17 cellular contexts compared by ENCODE assay signal in the genomic region with DNA sequence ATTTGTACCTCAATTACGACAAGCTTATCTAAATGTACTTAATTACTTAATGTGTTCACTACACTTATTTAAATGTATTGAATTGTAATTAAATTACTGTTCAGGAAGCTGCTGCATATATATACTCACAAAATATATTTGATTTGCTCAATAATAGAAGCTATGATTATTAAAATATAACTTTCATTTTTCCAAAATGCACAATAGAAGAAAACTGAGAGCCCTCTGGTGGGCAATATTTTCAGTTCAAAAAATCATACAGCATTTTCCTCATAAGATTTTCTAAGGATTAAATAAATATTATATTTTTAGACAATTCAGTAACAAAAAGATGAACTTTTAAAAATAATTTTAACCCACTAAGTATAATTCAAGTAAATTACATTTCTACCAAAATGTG.
DNase-seq lines count a peak whose midpoint lies in the region; ATAC-seq and TF ChIP-seq lines count a peak whose summit lies in the region.
"Had no signal": no experiment of that assay in that cellular context is flagged by ENCODE, and none has a peak within 500 bp of the region (broad histone marks: within the 10 kb centered on the region; RNA-seq: fewer than 3 reads in every experiment).

No MANE protein-coding gene starts in this region.

- no peak for TF ChIP-seq POLR2A in breast epithelium (IDR thresholded peaks at IDR 0.05)

- TF ChIP-seq CTCF in MCF 10A (IDR thresholded peaks at IDR 0.05; ENCODE audit: unreplicated experiment) (peak; percentile 24), breast epithelium (IDR thresholded peaks at IDR 0.05) (no peak), VCaP (conservative IDR thresholded peaks at IDR 0.05) (peak; percentile 48), fibroblast of the aortic adventitia (IDR thresholded peaks at IDR 0.05; ENCODE audit: insufficient read depth, low read length) (peak; percentile 38)

- intact Hi-C loops in MCF 10A (cut with micrococcal nuclease) (loop anchor here (5.0 to 10.0 kb wide), 2 partner anchors 366 to 699 kb away; no protein-coding TSS in a partner anchor), breast epithelium (cut with DNase I; ENCODE audit: low total_unique reads) (no loop called here), Right ventricle myocardium inferior (cut with DNase I) (no loop called here)

- H3K27me3 Mint-ChIP-seq in MCF 10A (ENCODE audit: insufficient read depth, unreplicated experiment) = no peaks in the 10 kb centered on the region
- H3K27me3 Mint-ChIP-seq: activated naive CD4-positive, alpha-beta T cell treated with anti-CD3 and anti-CD28 coated beads, Interleukin-2, amount 10 ng/mL, durations not matched to agents 7 days and 5 days had no signal

- no TSS peak for BruUV-seq in MCF 10A (replicated peaks; lab: Mats Ljungman, UMichigan)

- no peaks in the 10 kb centered on the region for H3K4me1 Mint-ChIP-seq in MCF 10A (ENCODE audit: insufficient read depth, unreplicated experiment)
- H3K4me1 Mint-ChIP-seq: activated naive CD4-positive, alpha-beta T cell treated with anti-CD3 and anti-CD28 coated beads, Interleukin-2, amount 10 ng/mL, durations not matched to agents 7 days and 5 days; GM23338 had no signal

- peaks cover 0 to 3% of the 10 kb centered on the region in 2 donors for H3K9me3 ChIP-seq in breast epithelium

- H3K27me3 ChIP-seq in breast epithelium = no peaks in the 10 kb centered on the region

- CTCF ChIA-PET in MCF 10A (lab: Yijun Ruan, JAX) = interaction anchor here (1.5 to 5.0 kb wide), 3 partner anchors 50 to 580 kb away, joined by 3 to 27 read pairs (median 5); partner anchors contain the start of gene GIMD1

- H3K4me3 Mint-ChIP-seq in MCF 10A (ENCODE audit: unreplicated experiment) = no peak overlapping the region
- H3K4me3 Mint-ChIP-seq: activated naive CD4-positive, alpha-beta T cell treated with anti-CD3 and anti-CD28 coated beads, Interleukin-2, amount 10 ng/mL, durations not matched to agents 7 days and 5 days; GM23338 had no signal

- POLR2A ChIA-PET in MCF 10A (lab: Yijun Ruan, JAX) = interaction anchor here (0.7 to 1.0 kb wide), 2 partner anchors 9 to 20 kb away, joined by 3 read pairs; no protein-coding TSS in a partner anchor

- no peak for ATAC-seq in Right ventricle myocardium inferior
- ATAC-seq: GM23338 had no signal

- DNase-seq in MCF 10A (ENCODE audit: unreplicated experiment) (no peak), breast epithelium (ENCODE audit: low spot score in 2 of 2) (no peak), fibroblast of the aortic adventitia (ENCODE audit: low read depth) (peak; percentile 19), Ammon's horn (ENCODE audit: low spot score) (no peak), Right ventricle myocardium inferior (ENCODE audit: missing footprints) (no peak), COR-L47 (lab: John Stamatoyannopoulos, UW) (no peak), NCI-H2227 treated with DMSO at 0.1 percent for 48 hours (lab: John Stamatoyannopoulos, UW) (no peak)
- DNase-seq: activated CD4-positive, alpha-beta T cell treated with anti-CD3 and anti-CD28 coated beads for 48 hours; activated naive CD4-positive, alpha-beta T cell treated with anti-CD3 and anti-CD28 coated beads, Interleukin-2, amount 10 ng/mL, durations not matched to agents 7 days and 5 days; effector CD4-positive, alpha-beta T cell; KG1; NCI-H1105 treated with DMSO at 0.1 percent for 48 hours; stimulated activated naive CD4-positive, alpha-beta T cell; trophoblast cell had no signal

- no peak overlapping the region for H3K27ac Mint-ChIP-seq in MCF 10A (ENCODE audit: low read depth, unreplicated experiment)
- H3K27ac Mint-ChIP-seq: activated naive CD4-positive, alpha-beta T cell treated with anti-CD3 and anti-CD28 coated beads, Interleukin-2, amount 10 ng/mL, durations not matched to agents 7 days and 5 days; GM23338; progenitor cell of endocrine pancreas had no signal

- H3K36me3 Mint-ChIP-seq in MCF 10A (ENCODE audit: insufficient read depth, unreplicated experiment) = no peaks in the 10 kb centered on the region
- H3K36me3 Mint-ChIP-seq: activated naive CD4-positive, alpha-beta T cell treated with anti-CD3 and anti-CD28 coated beads, Interleukin-2, amount 10 ng/mL, durations not matched to agents 7 days and 5 days had no signal

- H3K27ac ChIP-seq in breast epithelium = no peak overlapping the region
- H3K27ac ChIP-seq in VCaP = no peak overlapping the region

- H3K4me3 ChIP-seq in breast epithelium (no peak overlapping the region), fibroblast of the aortic adventitia (ENCODE audit: low read depth, low read length) (no peak overlapping the region)
- H3K4me3 ChIP-seq: GM23338 had no signal

- H3K9me3 Mint-ChIP-seq in MCF 10A (ENCODE audit: unreplicated experiment) = peaks cover 2% of the 10 kb centered on the region
- H3K9me3 Mint-ChIP-seq: activated naive CD4-positive, alpha-beta T cell treated with anti-CD3 and anti-CD28 coated beads, Interleukin-2, amount 10 ng/mL, durations not matched to agents 7 days and 5 days had no signal

- H3K36me3 ChIP-seq in breast epithelium = no peaks in the 10 kb centered on the region

- H3K4me1 ChIP-seq in breast epithelium = no peaks in the 10 kb centered on the region

Comparison
In these comparisons a context has a peak if more than half of its experiments do, and no peak if none do; other contexts are left out.
1. CTCF ChIP-seq: peak in MCF 10A (single experiment), VCaP (single experiment) and fibroblast of the aortic adventitia (single experiment); none in breast epithelium (0 of 3).